In genomic region chr9:90038778-90039177, GRCh38 we compare ENCODE assay signal across 15 cellular contexts.
A peak's percentile ranks its signal among the peaks of the same experiment; 100 is the strongest.
DNase-seq lines count a peak whose midpoint lies in the region; TF ChIP-seq lines count a peak whose summit lies in the region.
"Had no signal": no experiment of that assay in that cellular context is flagged by ENCODE, and none has a peak within 500 bp of the region (broad histone marks: within the 10 kb centered on the region; RNA-seq: fewer than 3 reads in every experiment).

No MANE protein-coding gene starts in this region.

- H3K36me3 Mint-ChIP-seq in osteocyte (ENCODE audit: unreplicated experiment), result no peaks in the 10 kb centered on the region
- H3K36me3 Mint-ChIP-seq: T-cell had no signal

- H3K27ac Mint-ChIP-seq in osteocyte (ENCODE audit: unreplicated experiment), result no peak overlapping the region
- H3K27ac Mint-ChIP-seq: activated naive CD4-positive, alpha-beta T cell treated with anti-CD3 and anti-CD28 coated beads for 36 hours; T-cell had no signal

- H3K27me3 Mint-ChIP-seq in osteocyte (ENCODE audit: unreplicated experiment), result peaks cover 4% of the 10 kb centered on the region

- TF ChIP-seq CTCF in osteocyte (IDR thresholded peaks at IDR 0.05), result no peak

- H3K4me1 Mint-ChIP-seq in osteocyte (ENCODE audit: unreplicated experiment), result no peaks in the 10 kb centered on the region

- H3K9me3 Mint-ChIP-seq in osteocyte (ENCODE audit: unreplicated experiment), result no peaks in the 10 kb centered on the region
- H3K9me3 Mint-ChIP-seq: activated naive CD4-positive, alpha-beta T cell treated with anti-CD3 and anti-CD28 coated beads for 36 hours; T-cell had no signal

- DNase-seq in NCI-H1092 (lab: John Stamatoyannopoulos, UW), result peak; percentile 75
- peak; percentile 89 to 99 for DNase-seq in NCI-H2081 (lab: John Stamatoyannopoulos, UW)
- peak; percentile 97 for DNase-seq in NCI-H748 treated with DMSO at 0.1 percent for 48 hours (lab: John Stamatoyannopoulos, UW)
- DNase-seq in osteocyte (ENCODE audit: extremely low spot score, unreplicated experiment), result peak; percentile 73
- no peak for DNase-seq in HPDE6-E6E7 (ENCODE audit: extremely low spot score)
- no peak for DNase-seq in cerebellar nuclear complex (lab: John Stamatoyannopoulos, UW)
- no peak for DNase-seq in activated CD8-positive, alpha-beta memory T cell treated with anti-CD3 and anti-CD28 coated beads, Interleukin-2, amount 50 U/mL, for 4 hours
- DNase-seq: activated CD4-positive, alpha-beta T cell treated with anti-CD3 and anti-CD28 coated beads, Interleukin-2, amount 50 U/mL, for 4 hours; activated naive CD4-positive, alpha-beta T cell treated with anti-CD3 and anti-CD28 coated beads for 36 hours; activated T-cell treated with anti-CD3 and anti-CD28 coated beads, Interleukin-2, amount 50 U/mL, for 1 hour; aorta; KBM-7; pancreas; SHP77; T-cell had no signal

- H3K4me3 Mint-ChIP-seq in osteocyte (ENCODE audit: unreplicated experiment), result no peak overlapping the region
- H3K4me3 Mint-ChIP-seq: activated naive CD4-positive, alpha-beta T cell treated with anti-CD3 and anti-CD28 coated beads for 36 hours; T-cell had no signal

Comparison
In these comparisons a context has a peak if more than half of its experiments do, and no peak if none do; other contexts are left out.
1. DNase-seq: peak in NCI-H1092 (single experiment), NCI-H2081 (2 of 2), NCI-H748 treated with DMSO at 0.1 percent for 48 hours (single experiment) and osteocyte (single experiment); none in HPDE6-E6E7 (single experiment), cerebellar nuclear complex (0 of 2) and activated CD8-positive, alpha-beta memory T cell treated with anti-CD3 and anti-CD28 coated beads, Interleukin-2, amount 50 U/mL, for 4 hours (single experiment).